21 cellular contexts compared by ENCODE assay signal in genomic region chr10:127186846-127187245, GRCh38. TPM values are rescaled to one million over a fixed set of nuclear protein-coding genes. Genes with fewer than 3 reads are reported as not detected.
"Had no signal": no experiment of that assay in that cellular context is flagged by ENCODE, and none has a peak within 500 bp of the region (broad histone marks: within the 10 kb centered on the region; RNA-seq: fewer than 3 reads in every experiment).

No MANE protein-coding gene starts in this region.

- H3K4me3 ChIP-seq: heart left ventricle, ovary, stomach, thoracic aorta, transverse colon had no signal

- DNase-seq: effector CD4-positive, alpha-beta T cell; endodermal cell; foreskin melanocyte; heart left ventricle; hippocampal formation; natural killer cell; ovary; right cardiac atrium; small intestine; stimulated activated CD4-positive, alpha-beta T cell treated with anti-CD3 and anti-CD28 coated beads, Interleukin-12 subunit alpha, Interleukin-12 subunit beta, amount 100 ng/mL, for 4 hours; stimulated activated naive CD4-positive, alpha-beta T cell; stomach; substantia nigra; transverse colon had no signal

- H3K9me3 ChIP-seq: heart left ventricle, ovary, stomach, thoracic aorta, transverse colon had no signal

- H3K4me1 ChIP-seq: heart left ventricle, stomach, transverse colon had no signal

- H3K36me3 ChIP-seq: heart left ventricle, ovary, stomach, thoracic aorta, transverse colon had no signal

- H3K27me3 ChIP-seq: heart left ventricle, ovary, stomach, transverse colon had no signal

- H3K27ac ChIP-seq: heart left ventricle, ovary, stomach, thoracic aorta, transverse colon had no signal

- FAIRE-seq: colon, endothelial cell of umbilical vein, small intestine had no signal

RNA-seq across cellular contexts. Expression of gene INSYN2A, which starts 9.5 kb away (rescaled TPM):
- total RNA-seq: dermis microvascular lymphatic vessel endothelial cell, left lobe of liver, mucosa of gallbladder, natural killer cell, right cardiac atrium had no signal
- polyA plus RNA-seq: esophagus had no signal
